10 cellular contexts compared by ENCODE assay signal in genomic region chr17:8160741-8161221, GRCh38. TPM values are rescaled to one million over a fixed set of nuclear protein-coding genes. Genes with fewer than 3 reads are reported as not detected.
DNase-seq lines count a peak whose midpoint lies in the region; ATAC-seq and TF ChIP-seq lines count a peak whose summit lies in the region.
"Had no signal": no experiment of that assay in that cellular context is flagged by ENCODE, and none has a peak within 500 bp of the region (broad histone marks: within the 10 kb centered on the region; RNA-seq: fewer than 3 reads in every experiment).

No MANE protein-coding gene starts in this region.

- H3K27me3 ChIP-seq in liver (ENCODE audit: control insufficient read depth in 4 of 4, insufficient read depth in 4 of 4, low read length in 3 of 4), result no peaks in the 10 kb centered on the region
- peaks cover 0 to 5% (median 0%) of the 10 kb centered on the region in 5 donors for H3K27me3 ChIP-seq in subcutaneous abdominal adipose tissue (ENCODE audit: control insufficient read depth in 5 of 5, insufficient read depth in 4 of 5, low read length in 5 of 5)

- H3K4me1 ChIP-seq in liver (ENCODE audit: control insufficient read depth in 4 of 4, insufficient read depth in 4 of 4, low read length in 3 of 4) (peaks cover 11 to 54% (median 42%) of the 10 kb centered on the region in 4 donors), subcutaneous abdominal adipose tissue (ENCODE audit: control insufficient read depth in 5 of 5, insufficient read depth in 5 of 5, low read length in 5 of 5) (peaks cover 22 to 61% (median 51%) of the 10 kb centered on the region in 5 donors)

- no peak for TF ChIP-seq RAD21 in liver (IDR thresholded peaks at IDR 0.05)

- H3K4me3 ChIP-seq in liver (ENCODE audit: low read depth in 1 of 3, low read length in 3 of 3) (no peak overlapping the region), subcutaneous abdominal adipose tissue (ENCODE audit: low read depth in 1 of 5, low read length in 5 of 5) (peak overlapping the region in 2 of 5 donors; percentile 3 to 8)
- H3K4me3 ChIP-seq: PC-9 had no signal

- ATAC-seq in GM21526 (IDR thresholded peaks at IDR 0.05; ENCODE audit: low FRiP score, unreplicated experiment), result no peak
- no peak for ATAC-seq in HG02840 (IDR thresholded peaks at IDR 0.05; ENCODE audit: low FRiP score, unreplicated experiment)

- TF ChIP-seq CTCF in liver (IDR thresholded peaks at IDR 0.05; ENCODE audit: low read depth, low read length, missing input control), result no peak

- 74% methylated on average over 5 of the region's 5 CpGs for WGBS in liver

- H3K9ac ChIP-seq in liver (ENCODE audit: low read depth in 1 of 2, low read length in 2 of 2) (no peak overlapping the region), subcutaneous abdominal adipose tissue (ENCODE audit: low read length in 5 of 5) (peak overlapping the region in 4 of 5 donors; percentile 5 to 99 (median 68))

- DNase-seq in activated CD4-positive, alpha-beta T cell treated with anti-CD3 and anti-CD28 coated beads for 48 hours, result peak; percentile 41
- no peak for DNase-seq in activated CD4-positive, alpha-beta T cell treated with anti-CD3 and anti-CD28 coated beads, Interleukin-2, amount 50 U/mL, for 48 hours
- no peak for DNase-seq in activated gamma-delta T cell treated with Interleukin-2 at 50 U/mL for 16 hours
- DNase-seq: amniotic stem cell, PC-9 had no signal

- H3K36me3 ChIP-seq in liver (ENCODE audit: control insufficient read depth in 4 of 4, insufficient read depth in 3 of 4, low read depth in 1 of 4, low read length in 3 of 4), result peaks cover 2 to 10% (median 6%) of the 10 kb centered on the region in 4 donors
- peaks cover 2 to 29% (median 25%) of the 10 kb centered on the region in 5 donors for H3K36me3 ChIP-seq in subcutaneous abdominal adipose tissue (ENCODE audit: control insufficient read depth in 5 of 5, insufficient read depth in 5 of 5, low read length in 5 of 5)

- H3K27ac ChIP-seq in angular gyrus (ENCODE audit: low read depth, low read length) (peak overlapping the region; percentile 99), liver (ENCODE audit: low read depth in 1 of 2, low read length in 2 of 2) (peak overlapping the region; percentile 27 to 98), subcutaneous abdominal adipose tissue (ENCODE audit: low read depth, low read length) (peak overlapping the region; percentile 93)
- H3K27ac ChIP-seq: PC-9 had no signal

- H3K9me3 ChIP-seq in liver (ENCODE audit: control insufficient read depth in 4 of 4, low read length in 3 of 4) (no peaks in the 10 kb centered on the region), subcutaneous abdominal adipose tissue (ENCODE audit: control insufficient read depth in 5 of 5, low read length in 5 of 5) (peaks cover 0 to 2% (median 0%) of the 10 kb centered on the region in 5 donors)

TF ChIP-seq in liver, 16 proteins besides CTCF, POLR2A, EP300 and RAD21:
- no peak for TF ChIP-seq JUND (IDR thresholded peaks at IDR 0.05)
- no peak for TF ChIP-seq YY1 (IDR thresholded peaks at IDR 0.05)
- TF ChIP-seq GABPA (IDR thresholded peaks at IDR 0.05 in 1 of 2, conservative IDR thresholded peaks at IDR 0.05 in 1 of 2), result no peak
- TF ChIP-seq FOXA1 (IDR thresholded peaks at IDR 0.05), result no peak
- no peak for TF ChIP-seq HNF4A (conservative IDR thresholded peaks at IDR 0.05)
- no peak for TF ChIP-seq MAX (IDR thresholded peaks at IDR 0.05)
- TF ChIP-seq HNF4G (IDR thresholded peaks at IDR 0.05), result no peak
- no peak for TF ChIP-seq SP1 (IDR thresholded peaks at IDR 0.05)
- TF ChIP-seq ATF3 (IDR thresholded peaks at IDR 0.05), result no peak

RNA-seq across cellular contexts. Expression of gene VAMP2, which starts 2.0 kb away (rescaled TPM):
- 1 to 10 TPM; 4.2 to 9.0 TPM for total RNA-seq in liver
- 10 to 100 TPM; 11.4 to 25.9 TPM for polyA plus RNA-seq in liver

RNA-seq across cellular contexts. Expression of gene PER1, which starts 8.6 kb away (rescaled TPM):
- total RNA-seq in liver, result 10 to 100 TPM; 10.1 to 71.6 TPM
- 10 to 100 TPM; 24.9 to 34.6 TPM for polyA plus RNA-seq in liver

RNA-seq across cellular contexts. Expression of gene TMEM107, which starts 15.4 kb away (rescaled TPM):
- 1 to 10 TPM; 4.5 to 8.4 TPM for total RNA-seq in liver
- polyA plus RNA-seq in liver, result 1 to 10 TPM; 3.0 to 3.9 TPM

RNA-seq across cellular contexts. Expression of gene BORCS6, which starts 29.2 kb away (rescaled TPM):
- total RNA-seq in liver, result 1 to 10 TPM; 5.1 to 6.8 TPM
- polyA plus RNA-seq in liver, result 1 to 10 TPM; 4.1 to 6.4 TPM

RNA-seq across cellular contexts. Expression of gene HES7, which starts 36.9 kb away (rescaled TPM):
- not detected for total RNA-seq in liver
- polyA plus RNA-seq in liver, result not detected

Comparison
In these comparisons a context has a peak if more than half of its experiments do, and no peak if none do; other contexts are left out.
1. H3K9ac ChIP-seq: peak in subcutaneous abdominal adipose tissue (4 of 5); none in liver (0 of 2).
2. Peak in every context shown above with its lines, with median percentiles within 50 percentile points of each other: H3K27ac ChIP-seq.